1 cellular context compared by ENCODE assay signal in genomic region chr12:111597731-111598636, GRCh38.
A peak's percentile ranks its signal among the peaks of the same experiment; 100 is the strongest.
TF ChIP-seq lines count a peak whose summit lies in the region.

No MANE protein-coding gene starts in this region.

TF ChIP-seq in HEK293, 187 proteins besides CTCF, POLR2A, EP300 and RAD21 (continued from another document and continues in another):
- TF ChIP-seq TSHZ1 (tag by site-specific recombination; IDR thresholded peaks at IDR 0.05; ENCODE audit: borderline replicate concordance), result no peak; the same call in 1 of the 2 replicates
- TF ChIP-seq ZSCAN16 (tag by site-specific recombination; IDR thresholded peaks at IDR 0.05), result no peak
- TF ChIP-seq ATF2 (tag by site-specific recombination; IDR thresholded peaks at IDR 0.05; ENCODE audit: low read depth), result no peak
- no peak for TF ChIP-seq SETDB1 (IDR thresholded peaks at IDR 0.05; ENCODE audit: insufficient read length, low read length)
- TF ChIP-seq ZNF571 (tag by site-specific recombination; IDR thresholded peaks at IDR 0.05), result no peak
- no peak for TF ChIP-seq ZNF362 (tag by site-specific recombination; IDR thresholded peaks at IDR 0.05)
- no peak for TF ChIP-seq ZNF169 (tag by site-specific recombination; IDR thresholded peaks at IDR 0.05)
- no peak for TF ChIP-seq ZNF423 (tag by site-specific recombination; IDR thresholded peaks at IDR 0.05)
- TF ChIP-seq ZNF133 (tag by site-specific recombination; IDR thresholded peaks at IDR 0.05), result no peak
- TF ChIP-seq ZNF350 (tag by site-specific recombination; IDR thresholded peaks at IDR 0.05), result no peak
- TF ChIP-seq ZNF624 (tag by site-specific recombination; IDR thresholded peaks at IDR 0.05), result no peak
- TF ChIP-seq ZNF704 (tag by site-specific recombination; IDR thresholded peaks at IDR 0.05), result no peak
- TF ChIP-seq ZNF132 (tag by site-specific recombination; IDR thresholded peaks at IDR 0.05; ENCODE audit: borderline replicate concordance), result no peak
- no peak for TF ChIP-seq INSM2 (tag by site-specific recombination; IDR thresholded peaks at IDR 0.05)
- no peak for TF ChIP-seq ZNF155 (tag by site-specific recombination; IDR thresholded peaks at IDR 0.05)
- TF ChIP-seq ZBTB20 (tag by site-specific recombination; IDR thresholded peaks at IDR 0.05), result peak; percentile 85
- no peak for TF ChIP-seq TCF7L2 (IDR thresholded peaks at IDR 0.05; ENCODE audit: borderline replicate concordance, low read depth, low read length)
- peak; percentile 55; the same call in 1 of the 2 replicates for TF ChIP-seq ZIC2 (tag by site-specific recombination; IDR thresholded peaks at IDR 0.05)
- TF ChIP-seq ZNF292 (tag by site-specific recombination; IDR thresholded peaks at IDR 0.05; ENCODE audit: borderline replicate concordance, low read depth), result no peak
- no peak for TF ChIP-seq ZNF768 (tag by site-specific recombination; IDR thresholded peaks at IDR 0.05)
- TF ChIP-seq PBX3 (CRISPR knock-in tag; IDR thresholded peaks at IDR 0.05), result no peak
- no peak for TF ChIP-seq ZNF555 (tag by site-specific recombination; conservative IDR thresholded peaks at IDR 0.05)
- no peak for TF ChIP-seq ZNF48 (tag by site-specific recombination; IDR thresholded peaks at IDR 0.05)
- no peak for TF ChIP-seq ZNF639 (tag by site-specific recombination; IDR thresholded peaks at IDR 0.05)
- TF ChIP-seq ZBTB44 (tag by site-specific recombination; IDR thresholded peaks at IDR 0.05), result no peak
- TF ChIP-seq ZNF510 (tag by site-specific recombination; IDR thresholded peaks at IDR 0.05; ENCODE audit: insufficient replicate concordance), result no peak
- peak; percentile 6; the same call in 1 of the 2 replicates for TF ChIP-seq ZNF600 (tag by site-specific recombination; IDR thresholded peaks at IDR 0.05)
- no peak for TF ChIP-seq ZNF16 (tag by site-specific recombination; IDR thresholded peaks at IDR 0.05; ENCODE audit: low read depth)
- no peak for TF ChIP-seq ZNF561 (tag by site-specific recombination; IDR thresholded peaks at IDR 0.05; ENCODE audit: borderline replicate concordance)
- TF ChIP-seq ZNF623 (tag by site-specific recombination; IDR thresholded peaks at IDR 0.05), result no peak
- peak; percentile 89 for TF ChIP-seq ZNF692 (tag by site-specific recombination; IDR thresholded peaks at IDR 0.05)
- no peak for TF ChIP-seq MYNN (tag by site-specific recombination; IDR thresholded peaks at IDR 0.05; ENCODE audit: borderline replicate concordance)
- TF ChIP-seq ZNF473 (tag by site-specific recombination; IDR thresholded peaks at IDR 0.05), result no peak
- no peak for TF ChIP-seq ZNF24 (tag by site-specific recombination; IDR thresholded peaks at IDR 0.05)
- no peak for TF ChIP-seq GLI4 (tag by site-specific recombination; IDR thresholded peaks at IDR 0.05)
- TF ChIP-seq SCRT2 (tag by site-specific recombination; IDR thresholded peaks at IDR 0.05), result no peak; the same call in 1 of the 2 replicates
- no peak for TF ChIP-seq ZNF654 (tag by site-specific recombination; IDR thresholded peaks at IDR 0.05; ENCODE audit: low read depth)
- TF ChIP-seq EGR2 (tag by site-specific recombination; IDR thresholded peaks at IDR 0.05; ENCODE audit: low read depth), result no peak; the same call in 1 of the 2 replicates
- TF ChIP-seq SP3 (tag by site-specific recombination; IDR thresholded peaks at IDR 0.05), result peak; percentile 56
- TF ChIP-seq ZBTB11 (tag by site-specific recombination; conservative IDR thresholded peaks at IDR 0.05; ENCODE audit: low read depth), result peak; percentile 55
- TF ChIP-seq ZNF138 (tag by site-specific recombination; IDR thresholded peaks at IDR 0.05; ENCODE audit: borderline replicate concordance), result no peak
- TF ChIP-seq BCL11A (tag by site-specific recombination; IDR thresholded peaks at IDR 0.05; ENCODE audit: low read depth), result peak; percentile 27; the same call in 1 of the 2 replicates
- TF ChIP-seq ZBTB21 (tag by site-specific recombination; IDR thresholded peaks at IDR 0.05), result no peak
- no peak for TF ChIP-seq ZNF521 (tag by site-specific recombination; IDR thresholded peaks at IDR 0.05)
- TF ChIP-seq ZNF266 (tag by site-specific recombination; IDR thresholded peaks at IDR 0.05; ENCODE audit: low read depth), result no peak
